ENCODE assay signal across 9 cellular contexts in genomic region chr1:64745181-64745985, GRCh38. TPM values are rescaled to one million over a fixed set of nuclear protein-coding genes. Genes with fewer than 3 reads are reported as not detected.
DNase-seq lines count a peak whose midpoint lies in the region; ATAC-seq, FAIRE-seq and TF ChIP-seq lines count a peak whose summit lies in the region.
"Had no signal": no experiment of that assay in that cellular context is flagged by ENCODE, and none has a peak within 500 bp of the region (broad histone marks: within the 10 kb centered on the region; RNA-seq: fewer than 3 reads in every experiment).

No MANE protein-coding gene starts in this region.

- H3K4me3 ChIP-seq in bronchial epithelial cell (ENCODE audit: low read depth, low read length) (peak overlapping the region; percentile 80), skin epidermis (peak overlapping the region; percentile 53 to 85 (median 80))

- no peaks in the 10 kb centered on the region for H3K27me3 ChIP-seq in bronchial epithelial cell (ENCODE audit: control insufficient read depth, insufficient read depth, low read length)

- H3K27ac ChIP-seq in skin epidermis = peak overlapping the region in 18 of 21 experiments; percentile 13 to 88 (median 72)

- ATAC-seq in HG03103 (IDR thresholded peaks at IDR 0.05; ENCODE audit: low read depth, unreplicated experiment) = peak; percentile 17

- TF ChIP-seq CTCF in bronchial epithelial cell (IDR thresholded peaks at IDR 0.05; ENCODE audit: insufficient read depth, low read length, severe bottlenecking) = no peak

- H3K36me3 ChIP-seq in bronchial epithelial cell (ENCODE audit: control insufficient read depth, insufficient read depth, low read length) = no peaks in the 10 kb centered on the region

- FAIRE-seq in bronchial epithelial cell (lab: Jason Lieb, UNC) = no peak
- FAIRE-seq: islet of Langerhans had no signal

- DNase-seq in SIG-M5 treated with dmso at 0.1 percent for 504 hours (lab: John Stamatoyannopoulos, UW; ENCODE audit: unreplicated experiment) (peak; percentile 40), SIG-M5 (lab: John Stamatoyannopoulos, UW) (no peak), SW480 (ENCODE audit: low spot score) (peak; percentile 45), bronchial epithelial cell (ENCODE audit: low read depth) (peak; percentile 40), iPS-NIHi7 (ENCODE audit: extremely low spot score) (peak; percentile 28)
- no peak for DNase-seq in NK-92 treated with Interleukin-12 subunit alpha and Interleukin-12 subunit beta, amount 100 ng/mL, for 24 hours (lab: John Stamatoyannopoulos, UW)

RNA-seq across cellular contexts. Expression of gene RAVER2, which starts 0.5 kb away (rescaled TPM):
- total RNA-seq in bronchial epithelial cell = 5.3 and 6.4 TPM in 2 replicates

Comparison
In these comparisons a context has a peak if more than half of its experiments do, and no peak if none do; other contexts are left out.
1. DNase-seq: peak in SIG-M5 treated with dmso at 0.1 percent for 504 hours (single experiment), SW480 (single experiment), bronchial epithelial cell (single experiment) and iPS-NIHi7 (single experiment); none in SIG-M5 (single experiment) and NK-92 treated with Interleukin-12 subunit alpha and Interleukin-12 subunit beta, amount 100 ng/mL, for 24 hours (single experiment).